Comparison of ENCODE assay signal across 35 cellular contexts in the genomic region with DNA sequence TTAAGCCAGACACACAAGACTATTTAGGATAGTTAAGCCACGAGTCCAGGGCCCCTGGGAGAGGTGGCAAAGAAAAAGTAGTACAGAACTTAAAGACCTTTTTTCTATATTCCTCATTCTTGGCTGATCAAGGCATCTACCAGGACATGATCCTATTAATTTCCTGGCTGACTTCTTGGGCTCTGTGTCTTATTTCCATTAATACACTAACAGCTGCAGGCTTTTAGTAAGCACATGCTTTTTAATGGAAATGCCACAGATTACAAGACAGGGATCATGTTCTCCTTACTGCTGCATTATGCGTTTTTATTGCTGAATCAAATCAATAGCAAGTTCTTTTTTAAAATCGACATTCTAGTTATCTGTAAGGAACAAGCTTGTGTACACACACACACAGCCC. TPM values are rescaled to one million over a fixed set of nuclear protein-coding genes. Genes with fewer than 3 reads are reported as not detected.
"Had no signal": no experiment of that assay in that cellular context is flagged by ENCODE, and none has a peak within 500 bp of the region (broad histone marks: within the 10 kb centered on the region; RNA-seq: fewer than 3 reads in every experiment).

No MANE protein-coding gene starts in this region.

- DNase-seq: activated B cell treated with CpG ODN at 0.5 μM for 24 hours; activated CD4-positive, alpha-beta memory T cell treated with anti-CD3 and anti-CD28 coated beads for 36 hours; activated CD4-positive, alpha-beta T cell treated with anti-CD3 and anti-CD28 coated beads for 4 hours; activated CD4-positive, alpha-beta T cell treated with anti-CD3 and anti-CD28 coated beads, Interleukin-2, amount 50 U/mL, for 1 hour; activated CD4-positive, CD25-positive, alpha-beta regulatory T cell treated with anti-CD3 and anti-CD28 coated beads, Interleukin-2, amount 50 U/mL, for 72 hours; activated CD8-positive, alpha-beta memory T cell treated with anti-CD3 and anti-CD28 coated beads, Interleukin-2, amount 50 U/mL, for 4 hours; activated gamma-delta T cell treated with Interleukin-2 at 50 U/mL for 16 hours; activated naive CD4-positive, alpha-beta T cell treated with anti-CD3 and anti-CD28 coated beads for 36 hours; activated T-cell treated with anti-CD3 and anti-CD28 coated beads for 4 hours; activated T-cell treated with anti-CD3 and anti-CD28 coated beads, Interleukin-2, amount 50 U/mL, for 4 hours; adrenal gland; caudate nucleus; cerebellar nuclear complex; Kasumi-1; KG1; NCI-H1092 treated with DMSO at 0.1 percent for 48 hours; NCI-H1417; NCI-H146; NCI-H187; NCI-H2029 treated with DMSO at 0.1 percent for 48 hours; NCI-H2107; NCI-H446; NCI-H510A treated with DMSO at 0.1 percent for 48 hours; NCI-H526 treated with DMSO at 0.1 percent for 48 hours; NK-92 treated with Interleukin-12 subunit alpha and Interleukin-12 subunit beta, amount 100 ng/mL, for 24 hours; PC-3; Peyer's patch; RPMI8226; SHP77 treated with DMSO at 0.1 percent for 48 hours; SW 1271; T-helper 1 cell; T-helper 2 cell; T-helper 9 cell had no signal

- ATAC-seq: activated naive CD4-positive, alpha-beta T cell treated with anti-CD3 and anti-CD28 coated beads, Interleukin-2, amount 50 U/mL, for 72 hours; activated T-cell treated with anti-CD3 and anti-CD28 coated beads, Interleukin-2, amount 50 U/mL, for 4 hours; PC-3 had no signal

- FAIRE-seq: bronchial epithelial cell had no signal

RNA-seq across cellular contexts. Expression of gene BTG4, which starts 35.2 kb away (rescaled TPM):
- polyA plus RNA-seq: adrenal gland had no signal

RNA-seq across cellular contexts. Expression of gene HOATZ, which starts 37.6 kb away (rescaled TPM):
- polyA plus RNA-seq: adrenal gland had no signal
